ENCODE assay signal across 8 cellular contexts in genomic region chr20:49281059-49281912, GRCh38. TPM values are rescaled to one million over a fixed set of nuclear protein-coding genes. Genes with fewer than 3 reads are reported as not detected.
DNase-seq lines count a peak whose midpoint lies in the region; ATAC-seq and TF ChIP-seq lines count a peak whose summit lies in the region.

No MANE protein-coding gene starts in this region.

- ATAC-seq in GM18505 (IDR thresholded peaks at IDR 0.05; ENCODE audit: unreplicated experiment) (no peak), GM18873 (IDR thresholded peaks at IDR 0.05; ENCODE audit: low FRiP score, unreplicated experiment) (no peak), HG03045 (IDR thresholded peaks at IDR 0.05; ENCODE audit: unreplicated experiment) (no peak)

- H2AFZ ChIP-seq in OCI-LY7 (ENCODE audit: low read length) = no peak overlapping the region
- no peak overlapping the region for H2AFZ ChIP-seq in osteoblast (ENCODE audit: low read length)

- in situ Hi-C loops in GM13976 (cut with MboI; ENCODE audit: low sequenced_read_pairs, unreplicated experiment) = no loop called here

- no peak for TF ChIP-seq EP300 in esophagus muscularis mucosa (IDR thresholded peaks at IDR 0.05)

- H3K4me1 ChIP-seq in OCI-LY7 (ENCODE audit: insufficient read depth, low read length, poor library complexity, severe bottlenecking) = peaks cover 67% of the 10 kb centered on the region
- H3K4me1 ChIP-seq in osteoblast (ENCODE audit: insufficient read depth, low read length) = peaks cover 42% of the 10 kb centered on the region
- peaks cover 33 to 76% (median 63%) of the 10 kb centered on the region in 4 donors for H3K4me1 ChIP-seq in esophagus muscularis mucosa

- H3K4me3 ChIP-seq in OCI-LY7 (ENCODE audit: low read depth, low read length, poor library complexity, severe bottlenecking) = peak overlapping the region; percentile 100
- peak overlapping the region; percentile 92 for H3K4me3 ChIP-seq in osteoblast (ENCODE audit: insufficient read depth, low read length)
- peak overlapping the region in 1 of 4 donors; percentile 13 for H3K4me3 ChIP-seq in esophagus muscularis mucosa

- H3K4me2 ChIP-seq in OCI-LY7 (ENCODE audit: low read length) (peak overlapping the region; percentile 95), osteoblast (ENCODE audit: insufficient read depth, low read length) (peak overlapping the region; percentile 93)

- H3K9me2 ChIP-seq in OCI-LY7 (ENCODE audit: insufficient read depth, low read length) = no peaks in the 10 kb centered on the region

- CTCF ChIA-PET in OCI-LY7 (lab: Charles Lee; ENCODE audit: unreplicated experiment) = no interaction called here

- H3K27ac ChIP-seq in OCI-LY7 (ENCODE audit: low read depth, low read length, poor library complexity, severe bottlenecking) (peak overlapping the region; percentile 90), osteoblast (ENCODE audit: low read depth, low read length) (peak overlapping the region; percentile 28), esophagus muscularis mucosa (replicated peaks in 1 of 4) (peak overlapping the region in 1 of 4 donors; percentile 9)

- POLR2A ChIA-PET in OCI-LY7 (lab: Charles Lee) = interaction anchor here (1.3 kb wide), 1 partner anchor 21 kb away, joined by 3 read pairs; no protein-coding TSS in a partner anchor

- H3K27me3 ChIP-seq in osteoblast (ENCODE audit: insufficient read depth, low read length) (no peaks in the 10 kb centered on the region), esophagus muscularis mucosa (no peaks in the 10 kb centered on the region)

- 71% methylated on average over 13 of the region's 13 CpGs for WGBS in esophagus muscularis mucosa

- H4K20me1 ChIP-seq in OCI-LY7 (ENCODE audit: insufficient read depth, low read length) = peaks cover 65% of the 10 kb centered on the region
- peaks cover 80% of the 10 kb centered on the region for H4K20me1 ChIP-seq in osteoblast (ENCODE audit: insufficient read depth, low read length)

- no peak for TF ChIP-seq CTCF in OCI-LY7 (conservative IDR thresholded peaks at IDR 0.05; ENCODE audit: low read length)
- TF ChIP-seq CTCF in osteoblast (IDR thresholded peaks at IDR 0.05; ENCODE audit: extremely low read depth, low read depth, low read length) = no peak
- no peak for TF ChIP-seq CTCF in esophagus muscularis mucosa (IDR thresholded peaks at IDR 0.05)
- no peak for TF ChIP-seq CTCF in GM13976 (IDR thresholded peaks at IDR 0.05; ENCODE audit: borderline replicate concordance, control extremely low read depth, extremely low read depth, insufficient read depth, missing control alignments)

- H3K36me3 ChIP-seq in OCI-LY7 (ENCODE audit: insufficient read depth, low read length) (peaks cover 79% of the 10 kb centered on the region), osteoblast (ENCODE audit: insufficient read depth, low read length) (peaks cover 74% of the 10 kb centered on the region), esophagus muscularis mucosa (peaks cover 52 to 72% (median 68%) of the 10 kb centered on the region in 4 donors)

- peak; percentile 55 for DNase-seq in OCI-LY7 (ENCODE audit: low spot score)
- peak; percentile 76 for DNase-seq in ecto neural progenitor cell (ENCODE audit: low spot score)
- no peak for DNase-seq in osteoblast (ENCODE audit: insufficient read length, low spot score, missing footprints)
- no peak for DNase-seq in esophagus muscularis mucosa (ENCODE audit: extremely low spot score)
- DNase-seq in GM13976 (ENCODE audit: low spot score) = no peak

- TF ChIP-seq POLR2A in GM18505 (IDR thresholded peaks at IDR 0.05; ENCODE audit: borderline replicate concordance, extremely low read depth, insufficient read depth, insufficient read length) = peak; percentile 8
- no peak for TF ChIP-seq POLR2A in esophagus muscularis mucosa (IDR thresholded peaks at IDR 0.05; ENCODE audit: low read depth)

- H3K9me3 ChIP-seq in OCI-LY7 (ENCODE audit: low read length) = no peaks in the 10 kb centered on the region; the same call in 1 of the 2 replicates
- H3K9me3 ChIP-seq in osteoblast (ENCODE audit: low read depth, low read length) = peaks cover 10% of the 10 kb centered on the region
- H3K9me3 ChIP-seq in esophagus muscularis mucosa = peaks cover 0 to 35% (median 11%) of the 10 kb centered on the region in 4 donors

- intact Hi-C loops in OCI-LY7 (cut with micrococcal nuclease; ENCODE audit: unreplicated experiment) = no loop called here
- intact Hi-C loops in esophagus muscularis mucosa (cut with DNase I) = no loop called here

- H3K79me2 ChIP-seq in OCI-LY7 (ENCODE audit: insufficient read depth, low read depth, low read length) = peaks cover 95% of the 10 kb centered on the region
- peaks cover 91% of the 10 kb centered on the region for H3K79me2 ChIP-seq in osteoblast (ENCODE audit: insufficient read depth, low read length)

- no TSS peak for BruUV-seq in OCI-LY7 (replicated peaks; lab: Mats Ljungman, UMichigan)

RNA-seq across cellular contexts. Expression of gene ZNFX1, which starts 3.4 kb away (rescaled TPM):
- 14.9 and 15.1 TPM in 2 replicates for total RNA-seq in OCI-LY7 (2014; rRNA removed; shearing (Covaris generic))
- total RNA-seq in OCI-LY7 (2022) = 17.1 and 17.6 TPM in 2 replicates
- 56.6 and 61.5 TPM in 2 replicates for total RNA-seq in osteoblast
- total RNA-seq in esophagus muscularis mucosa = 10 to 100 TPM; 35.7 to 46.7 (median 41.3) TPM

Comparison
In these comparisons a context has a peak if more than half of its experiments do, and no peak if none do; other contexts are left out.
1. DNase-seq: peak in OCI-LY7 (single experiment) and ecto neural progenitor cell (single experiment); none in osteoblast (single experiment), esophagus muscularis mucosa (single experiment) and GM13976 (single experiment).